8 cellular contexts compared by ENCODE assay signal in genomic region chr4:139419388-139419914, GRCh38. TPM values are rescaled to one million over a fixed set of nuclear protein-coding genes. Genes with fewer than 3 reads are reported as not detected.
DNase-seq lines count a peak whose midpoint lies in the region; ATAC-seq, FAIRE-seq and TF ChIP-seq lines count a peak whose summit lies in the region.

No MANE protein-coding gene starts in this region.

- H3K27me3 Mint-ChIP-seq in activated naive CD8-positive, alpha-beta T cell treated with anti-CD3 and anti-CD28 coated beads, Interleukin-2, amount 10 ng/mL, durations not matched to agents 7 days and 5 days: no peaks in the 10 kb centered on the region

- peak; percentile 93 for FAIRE-seq in islet of Langerhans (lab: Jason Lieb, UNC)

- H3K4me3 Mint-ChIP-seq in activated naive CD8-positive, alpha-beta T cell treated with anti-CD3 and anti-CD28 coated beads, Interleukin-2, amount 10 ng/mL, durations not matched to agents 7 days and 5 days: peak overlapping the region; percentile 23

- H3K9me3 Mint-ChIP-seq in activated naive CD8-positive, alpha-beta T cell treated with anti-CD3 and anti-CD28 coated beads, Interleukin-2, amount 10 ng/mL, durations not matched to agents 7 days and 5 days: peaks cover 3% of the 10 kb centered on the region

- peaks cover 10% of the 10 kb centered on the region for H3K4me1 Mint-ChIP-seq in activated naive CD8-positive, alpha-beta T cell treated with anti-CD3 and anti-CD28 coated beads, Interleukin-2, amount 10 ng/mL, durations not matched to agents 7 days and 5 days

- POLR2A ChIA-PET in activated naive CD8-positive, alpha-beta T cell treated with anti-CD3 and anti-CD28 coated beads, Interleukin-2, amount 10 ng/mL, durations not matched to agents 7 days and 5 days (lab: Charles Lee): interaction anchor here (0.5 kb wide), 1 partner anchor 135 kb away, joined by 4 read pairs; no protein-coding TSS in a partner anchor

- ATAC-seq in GM19025 (IDR thresholded peaks at IDR 0.05; ENCODE audit: low read depth, unreplicated experiment): peak; percentile 55
- peak; percentile 58 for ATAC-seq in HG03558 (IDR thresholded peaks at IDR 0.05; ENCODE audit: extremely low read depth, unreplicated experiment)
- ATAC-seq in activated naive CD8-positive, alpha-beta T cell treated with anti-CD3 and anti-CD28 coated beads, Interleukin-2, amount 10 ng/mL, durations not matched to agents 7 days and 5 days (ENCODE audit: low read depth): peak; percentile 79

- DNase-seq in AG08395 (ENCODE audit: low spot score) (peak; percentile 26), uterus (peak; percentile 19 to 74), DMS53 treated with DMSO at 0.1 percent for 48 hours (lab: John Stamatoyannopoulos, UW; ENCODE audit: unreplicated experiment) (no peak)
- DNase-seq in activated naive CD8-positive, alpha-beta T cell treated with anti-CD3 and anti-CD28 coated beads, Interleukin-2, amount 10 ng/mL, durations not matched to agents 7 days and 5 days: no peak
- no peak for DNase-seq in activated CD4-positive, alpha-beta T cell treated with anti-CD3 and anti-CD28 coated beads, Interleukin-2, amount 50 U/mL, for 4 hours

- peaks cover 0 to 13% of the 10 kb centered on the region in 2 donors for H3K9me3 ChIP-seq in uterus

- H3K4me3 ChIP-seq in uterus: no peak overlapping the region

- no peaks in the 10 kb centered on the region for H3K4me1 ChIP-seq in uterus

- H3K27ac Mint-ChIP-seq in activated naive CD8-positive, alpha-beta T cell treated with anti-CD3 and anti-CD28 coated beads, Interleukin-2, amount 10 ng/mL, durations not matched to agents 7 days and 5 days: peak overlapping the region; percentile 83

- no peaks in the 10 kb centered on the region for H3K36me3 ChIP-seq in uterus

- peak overlapping the region; percentile 4 to 48 for H3K27ac ChIP-seq in uterus

- H3K27me3 ChIP-seq in uterus: no peaks in the 10 kb centered on the region

- no peak for TF ChIP-seq CTCF in uterus (IDR thresholded peaks at IDR 0.05)

- H3K36me3 Mint-ChIP-seq in activated naive CD8-positive, alpha-beta T cell treated with anti-CD3 and anti-CD28 coated beads, Interleukin-2, amount 10 ng/mL, durations not matched to agents 7 days and 5 days: peaks cover 28% of the 10 kb centered on the region

- intact Hi-C loops in uterus (cut with DNase I; ENCODE audit: low total_unique reads): no loop called here

- no peak for TF ChIP-seq POLR2A in uterus (IDR thresholded peaks at IDR 0.05)

RNA-seq across cellular contexts. Expression of gene RAB33B, which starts 34.5 kb away (rescaled TPM):
- 1 to 10 TPM; 9.8 to 9.9 TPM for total RNA-seq in activated naive CD8-positive, alpha-beta T cell treated with anti-CD3 and anti-CD28 coated beads, Interleukin-2, amount 10 ng/mL, durations not matched to agents 7 days and 5 days
- 10 to 100 TPM in 3 of 4 donors, 1 to 10 TPM in 1; 9.2 to 46.8 (median 13.8) TPM for total RNA-seq in uterus

Comparison
In these comparisons a context has a peak if more than half of its experiments do, and no peak if none do; other contexts are left out.
1. DNase-seq: peak in AG08395 (single experiment) and uterus (2 of 2); none in activated naive CD8-positive, alpha-beta T cell treated with anti-CD3 and anti-CD28 coated beads, Interleukin-2, amount 10 ng/mL, durations not matched to agents 7 days and 5 days (single experiment), DMS53 treated with DMSO at 0.1 percent for 48 hours (single experiment) and activated CD4-positive, alpha-beta T cell treated with anti-CD3 and anti-CD28 coated beads, Interleukin-2, amount 50 U/mL, for 4 hours (0 of 2).
2. Peak in every context shown above with its lines, with median percentiles within 50 percentile points of each other: ATAC-seq.